In the genomic region with DNA sequence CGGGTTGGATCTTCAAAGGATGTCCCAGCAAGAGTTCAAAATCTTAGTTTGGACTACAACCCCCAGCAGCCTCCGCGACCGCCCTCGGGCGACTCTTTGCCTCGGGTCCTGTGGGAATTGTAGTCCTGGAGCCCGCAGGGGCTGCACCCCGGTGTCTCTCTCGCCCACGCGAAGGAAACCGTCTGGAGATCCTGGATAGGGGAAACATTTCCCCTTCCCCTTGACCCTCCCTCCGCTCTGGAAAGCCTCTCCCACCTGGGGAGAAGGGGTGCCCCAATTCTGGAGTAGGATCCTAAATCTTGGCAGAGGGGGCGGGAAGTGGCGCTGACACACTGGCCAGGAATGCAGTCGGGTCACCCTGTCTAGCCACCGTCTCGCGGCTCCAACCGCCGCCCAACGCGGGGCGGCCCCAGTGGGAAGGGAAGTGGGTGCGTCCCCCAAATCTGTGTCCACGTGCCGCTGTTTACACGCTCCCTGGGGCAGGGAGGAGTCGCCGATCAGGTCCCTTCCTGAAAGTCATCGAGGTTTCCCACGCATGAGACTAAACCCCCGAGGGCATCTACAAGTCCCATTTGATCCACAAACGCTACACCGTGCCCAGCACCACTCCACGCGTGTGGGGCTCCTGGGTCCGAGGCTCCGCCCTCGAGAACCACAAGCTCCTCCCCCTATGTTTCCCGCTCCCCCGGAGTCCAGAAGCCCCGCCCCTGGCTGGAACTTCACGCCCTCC, we compare ENCODE assay signal across 8 cellular contexts. TPM values are rescaled to one million over a fixed set of nuclear protein-coding genes. Genes with fewer than 3 reads are reported as not detected.
DNase-seq lines count a peak whose midpoint lies in the region; ATAC-seq and TF ChIP-seq lines count a peak whose summit lies in the region.

No MANE protein-coding gene starts in this region.

- H3K4me3 Mint-ChIP-seq in activated T-cell treated with anti-CD3 and anti-CD28 coated beads, Interleukin-2, amount 50 U/mL, for 24 hours: peak overlapping the region; percentile 96

- peak overlapping the region; percentile 95 for H3K27ac Mint-ChIP-seq in activated T-cell treated with anti-CD3 and anti-CD28 coated beads, Interleukin-2, amount 50 U/mL, for 24 hours

- H2AFZ ChIP-seq in PC-3 (ENCODE audit: low read length): peak overlapping the region; percentile 76

- H3K9me2 ChIP-seq in PC-3 (replicated peaks; ENCODE audit: low read length): no peaks in the 10 kb centered on the region

- DNase-seq in DMS 273 treated with DMSO at 0.1 percent for 48 hours (lab: John Stamatoyannopoulos, UW) (peak; percentile 80), HuH-7 (ENCODE audit: low spot score) (peak; percentile 91), PC-3 (peak; percentile 89), myocyte (ENCODE audit: low read depth) (peak; percentile 86)
- DNase-seq in activated T-cell treated with anti-CD3 and anti-CD28 coated beads, Interleukin-2, amount 50 U/mL, for 24 hours: peak; percentile 87
- DNase-seq in stimulated activated CD8-positive, alpha-beta memory T cell treated with anti-CD3 and anti-CD28 coated beads, Interleukin-7, amount 100 ng/mL, for 24 hours (ENCODE audit: low read depth): peak; percentile 53

- H4K20me1 ChIP-seq in PC-3 (ENCODE audit: low read length): no peaks in the 10 kb centered on the region

- H3K36me3 Mint-ChIP-seq in activated T-cell treated with anti-CD3 and anti-CD28 coated beads, Interleukin-2, amount 50 U/mL, for 24 hours (ENCODE audit: low read depth): peaks cover 37% of the 10 kb centered on the region

- H3K79me2 ChIP-seq in PC-3 (ENCODE audit: low read length): peaks cover 68% of the 10 kb centered on the region

- peak overlapping the region; percentile 84 for H3K4me2 ChIP-seq in PC-3 (ENCODE audit: low read length)

- POLR2A ChIA-PET in PC-3 (lab: Charles Lee; ENCODE audit: unreplicated experiment): interaction anchor here (0.5 kb wide), 1 partner anchor 15 kb away, joined by 4 read pairs; no protein-coding TSS in a partner anchor

- no TSS peak for BruUV-seq in PC-3 (replicated peaks; lab: Mats Ljungman, UMichigan)

- ATAC-seq in GM21447 (IDR thresholded peaks at IDR 0.05; ENCODE audit: unreplicated experiment): peak; percentile 39
- ATAC-seq in PC-3: peak; percentile 64
- ATAC-seq in esophagus mucosa: peak; percentile 78

- peak overlapping the region; percentile 97 for H3K4me3 ChIP-seq in PC-3 (ENCODE audit: low read length)

- intact Hi-C loops in PC-3 (cut with micrococcal nuclease): loop anchor here (1.0 to 2.0 kb wide), 3 partner anchors 19 to 73 kb away; no protein-coding TSS in a partner anchor

- peaks cover 24% of the 10 kb centered on the region; the same call in 1 of the 2 replicates for H3K4me1 ChIP-seq in PC-3 (ENCODE audit: insufficient read depth, low read length)

- peaks cover 58% of the 10 kb centered on the region for H3K4me1 Mint-ChIP-seq in activated T-cell treated with anti-CD3 and anti-CD28 coated beads, Interleukin-2, amount 50 U/mL, for 24 hours (ENCODE audit: low read depth)

- H3K27me3 ChIP-seq in PC-3 (ENCODE audit: low read length): no peaks in the 10 kb centered on the region

- H3K27ac ChIP-seq in PC-3 (ENCODE audit: low read length): peak overlapping the region; percentile 92

- no peak for TF ChIP-seq CTCF in PC-3 (conservative IDR thresholded peaks at IDR 0.05; ENCODE audit: low read depth, low read length)

- CTCF ChIA-PET in PC-3 (lab: Charles Lee): no interaction called here

- no peaks in the 10 kb centered on the region for H3K9me3 ChIP-seq in PC-3 (ENCODE audit: low read length)

- H3K27me3 Mint-ChIP-seq in activated T-cell treated with anti-CD3 and anti-CD28 coated beads, Interleukin-2, amount 50 U/mL, for 24 hours: peaks cover 38% of the 10 kb centered on the region

- no peaks in the 10 kb centered on the region for H3F3A ChIP-seq in PC-3 (ENCODE audit: low read length, unreplicated experiment)

- peaks cover 4% of the 10 kb centered on the region; the same call in 1 of the 2 replicates for H3K36me3 ChIP-seq in PC-3 (ENCODE audit: low read depth, low read length)

- peak overlapping the region; percentile 95 for H3K9ac ChIP-seq in PC-3 (ENCODE audit: low read length)

- H3K9me3 Mint-ChIP-seq in activated T-cell treated with anti-CD3 and anti-CD28 coated beads, Interleukin-2, amount 50 U/mL, for 24 hours: no peaks in the 10 kb centered on the region

RNA-seq across cellular contexts. Expression of a gene that starts 0.7 kb away (rescaled TPM):
- 28.6 and 36.4 TPM in 2 replicates for total RNA-seq in PC-3 (2014; rRNA removed)
- 186 TPM for total RNA-seq in esophagus mucosa
- 0.73 and 1.3 TPM in 2 replicates for total RNA-seq in myocyte
- polyA plus RNA-seq in myocyte (2012): 6.9 TPM

RNA-seq across cellular contexts. Expression of a gene that starts 0.8 kb away (rescaled TPM):
- total RNA-seq in PC-3 (2014; rRNA removed): 25.9 and 43.0 TPM in 2 replicates
- total RNA-seq in esophagus mucosa: 6.5 TPM
- total RNA-seq in myocyte: 10.1 and 13.2 TPM in 2 replicates
- 16.3 TPM for polyA plus RNA-seq in myocyte (2012)

RNA-seq across cellular contexts. Expression of a gene that starts 18.1 kb away (rescaled TPM):
- total RNA-seq in PC-3 (2014; rRNA removed): 56.2 and 57.3 TPM in 2 replicates
- total RNA-seq in esophagus mucosa: 48.5 TPM
- total RNA-seq in myocyte: 60.8 and 78.3 TPM in 2 replicates
- 96.4 TPM for polyA plus RNA-seq in myocyte (2012)

RNA-seq across cellular contexts. Expression of a gene that starts 35.2 kb away (rescaled TPM):
- 48.0 and 57.5 TPM in 2 replicates for total RNA-seq in PC-3 (2014; rRNA removed)
- 10.6 TPM for total RNA-seq in esophagus mucosa
- total RNA-seq in myocyte: 17.3 and 20.6 TPM in 2 replicates
- polyA plus RNA-seq in myocyte (2012): 49.1 TPM

Comparison
In these comparisons a context has a peak if more than half of its experiments do, and no peak if none do; other contexts are left out.
1. Peak in every context shown above with its lines: DNase-seq, ATAC-seq, H3K4me3 ChIP-seq and H3K27ac ChIP-seq.
2. RNA of a gene that starts 0.7 kb away (total RNA-seq): 186 TPM in esophagus mucosa (single experiment) and 28.6 to 36.4 TPM in PC-3; 0.73 to 1.3 TPM in myocyte; every median in the first group is over 10 times any median in the second.